8 cellular contexts compared by ENCODE assay signal in genomic region chr7:149125864-149126661, GRCh38.
DNase-seq lines count a peak whose midpoint lies in the region; ATAC-seq and TF ChIP-seq lines count a peak whose summit lies in the region.

ZNF425 (minus strand) TSS chr7:149126324; CDS start chr7:149126213, 111 bp downstream.

- peak; percentile 86 for ATAC-seq in GM21526 (IDR thresholded peaks at IDR 0.05; ENCODE audit: low FRiP score, unreplicated experiment)

- H3K27ac ChIP-seq in OCI-LY3 (ENCODE audit: low read length), result peak within 1 kb of the TSS; percentile 77
- H3K27ac ChIP-seq in epithelial cell of prostate, result peak within 1 kb of the TSS; percentile 97

- H3K79me2 ChIP-seq in OCI-LY3 (ENCODE audit: low read length), result peaks cover 39% of the 10 kb centered on the region

- H3K27me3 ChIP-seq in OCI-LY3 (ENCODE audit: low read depth, low read length) (no peaks in the 10 kb centered on the region), mucosa of stomach (ENCODE audit: control insufficient read depth, insufficient read depth, low read length) (no peaks in the 10 kb centered on the region)

- 0 out of 2 replicates have a peak, but pooled peaks cover 2% of the 10 kb centered on the region for H4K20me1 ChIP-seq in OCI-LY3 (ENCODE audit: insufficient read depth, low read length)

- peak within 1 kb of the TSS; percentile 43; the same call in 1 of the 2 replicates for H2AFZ ChIP-seq in OCI-LY3 (ENCODE audit: low read depth, low read length)

- H3K36me3 ChIP-seq in OCI-LY3 (replicated peaks; ENCODE audit: low read depth, low read length) (peaks cover 18% of the 10 kb centered on the region), mucosa of stomach (ENCODE audit: control insufficient read depth, insufficient read depth, low read length) (no peaks in the 10 kb centered on the region)

- H3K4me3 ChIP-seq in OCI-LY3 (ENCODE audit: low read length) (peak within 1 kb of the TSS; percentile 88), mucosa of stomach (ENCODE audit: low read length) (peak within 1 kb of the TSS; percentile 88)

- peak within 1 kb of the TSS; percentile 95 for H3K9ac ChIP-seq in OCI-LY3 (ENCODE audit: low read length)
- peak within 1 kb of the TSS; percentile 99 for H3K9ac ChIP-seq in mucosa of stomach (ENCODE audit: low read length)

- peaks cover 11% of the 10 kb centered on the region for H3K4me1 ChIP-seq in OCI-LY3 (ENCODE audit: low read length)
- H3K4me1 ChIP-seq in mucosa of stomach (ENCODE audit: control insufficient read depth, insufficient read depth, low read length), result peaks cover 7% of the 10 kb centered on the region

- DNase-seq in DMS114 treated with DMSO at 0.1 percent for 48 hours (lab: John Stamatoyannopoulos, UW; ENCODE audit: unreplicated experiment) (peak; percentile 73), HuH-7 (ENCODE audit: low spot score) (peak; percentile 92), activated T-cell treated with anti-CD3 and anti-CD28 coated beads for 4 hours (peak; percentile 89), epithelial cell of prostate (ENCODE audit: low read depth, low spot score) (peak; percentile 65)
- peak; percentile 90 to 91 for DNase-seq in stimulated activated CD8-positive, alpha-beta memory T cell treated with anti-CD3 and anti-CD28 coated beads, Interleukin-7, amount 100 ng/mL, for 1 hour (ENCODE audit: low read depth in 2 of 2)

- H3K4me2 ChIP-seq in OCI-LY3 (ENCODE audit: low read length), result peak within 1 kb of the TSS; percentile 99

- peaks cover 10% of the 10 kb centered on the region for H3K9me3 ChIP-seq in OCI-LY3 (ENCODE audit: insufficient read depth, low read length)
- H3K9me3 ChIP-seq in mucosa of stomach (ENCODE audit: control insufficient read depth, low read length), result no peaks in the 10 kb centered on the region

- TF ChIP-seq CTCF in OCI-LY3 (IDR thresholded peaks at IDR 0.05; ENCODE audit: low read depth, low read length), result peak; percentile 81

Comparison
In these comparisons a context has a peak if more than half of its experiments do, and no peak if none do; other contexts are left out.
1. Peak in every context shown above with its lines: DNase-seq, ATAC-seq, H3K4me3 ChIP-seq and H3K27ac ChIP-seq.